In genomic region chr2:9166579-9167392, GRCh38 we compare ENCODE assay signal across 19 cellular contexts. TPM values are rescaled to one million over a fixed set of nuclear protein-coding genes. Genes with fewer than 3 reads are reported as not detected.
A peak's percentile ranks its signal among the peaks of the same experiment; 100 is the strongest.
DNase-seq lines count a peak whose midpoint lies in the region; ATAC-seq, FAIRE-seq and TF ChIP-seq lines count a peak whose summit lies in the region.
"Had no signal": no experiment of that assay in that cellular context is flagged by ENCODE, and none has a peak within 500 bp of the region (broad histone marks: within the 10 kb centered on the region; RNA-seq: fewer than 3 reads in every experiment).

No MANE protein-coding gene starts in this region.

- H3K4me3 Mint-ChIP-seq in nephron progenitor cell: peak overlapping the region; percentile 6
- H3K4me3 Mint-ChIP-seq: CD8-positive, alpha-beta memory T cell; naive thymus-derived CD8-positive, alpha-beta T cell; stimulated activated naive B cell treated with anti-CD40 and anti-IgM and Interleukin-4, amounts not matched to agents 10 μg/mL and 1 μg/mL and 100 μg/mL, for 72 hours had no signal

- TF ChIP-seq EP300 in gastroesophageal sphincter (IDR thresholded peaks at IDR 0.05): no peak

- peaks cover 22% of the 10 kb centered on the region for H3K4me1 ChIP-seq in BLaER1
- peaks cover 0 to 31% (median 6%) of the 10 kb centered on the region in 3 donors for H3K4me1 ChIP-seq in gastroesophageal sphincter
- H3K4me1 ChIP-seq in small intestine (ENCODE audit: control insufficient read depth in 2 of 2, insufficient read depth in 1 of 2, low read depth in 1 of 2, low read length in 1 of 2): no peaks in the 10 kb centered on the region
- H3K4me1 ChIP-seq: gastrocnemius medialis, HAP-1 had no signal

- no peak for FAIRE-seq in small intestine (lab: Jason Lieb, UNC)

- no peaks in the 10 kb centered on the region for H4K20me1 ChIP-seq in BLaER1

- no peak for TF ChIP-seq POLR2A in gastroesophageal sphincter (IDR thresholded peaks at IDR 0.05)

- peaks cover 43% of the 10 kb centered on the region for H3K4me1 Mint-ChIP-seq in nephron progenitor cell
- H3K4me1 Mint-ChIP-seq: CD8-positive, alpha-beta memory T cell had no signal

- peaks cover 5% of the 10 kb centered on the region for H3K27me3 Mint-ChIP-seq in nephron progenitor cell (ENCODE audit: low read depth, poor library complexity)

- H3K36me3 Mint-ChIP-seq in nephron progenitor cell (ENCODE audit: low read depth): no peaks in the 10 kb centered on the region
- H3K36me3 Mint-ChIP-seq: CD8-positive, alpha-beta memory T cell; naive thymus-derived CD8-positive, alpha-beta T cell; stimulated activated naive B cell treated with anti-CD40 and anti-IgM and Interleukin-4, amounts not matched to agents 10 μg/mL and 1 μg/mL and 100 μg/mL, for 72 hours had no signal

- WGBS in gastroesophageal sphincter (ENCODE audit: low coverage in 1 of 2), 2 donors: 40% methylated on average over 6 of the region's 11 CpGs; no CpG with 5 or more reads in 1 of the 2 donors
- 78 to 88% (median 84%) methylated on average over 11 of the region's 11 CpGs for WGBS in small intestine, 3 donors

- H3K9me3 Mint-ChIP-seq in nephron progenitor cell: no peaks in the 10 kb centered on the region
- H3K9me3 Mint-ChIP-seq: activated T-helper 2 cell treated with anti-CD3 and anti-CD28 coated beads, Interferon-gamma antibody, Interleukin-2, Interleukin-4, amounts not matched to agents 10 μg/mL and 5 μg/mL and 100 μg/mL, durations not matched to agents 14 hours and 24 hours and 36 hours; CD8-positive, alpha-beta memory T cell; naive thymus-derived CD8-positive, alpha-beta T cell; stimulated activated naive B cell treated with anti-CD40 and anti-IgM and Interleukin-4, amounts not matched to agents 10 μg/mL and 1 μg/mL and 100 μg/mL, for 72 hours had no signal

- H3K9ac ChIP-seq in BLaER1: no peak overlapping the region

- TF ChIP-seq CTCF in gastroesophageal sphincter (IDR thresholded peaks at IDR 0.05) (no peak), nephron progenitor cell (IDR thresholded peaks at IDR 0.05) (no peak)

- DNase-seq in MV-4-11 (lab: John Stamatoyannopoulos, UW): peak; percentile 36
- DNase-seq in nephron progenitor cell: no peak
- DNase-seq in GM19238 (ENCODE audit: insufficient read length, low spot score): no peak
- no peak for DNase-seq in inferior parietal cortex (ENCODE audit: extremely low spot score)
- no peak for DNase-seq in small intestine
- DNase-seq: CD8-positive, alpha-beta memory T cell; dermis blood vessel endothelial cell; gastrocnemius medialis; Kasumi-1; left colon; naive thymus-derived CD8-positive, alpha-beta T cell; NCI-H524 treated with DMSO at 0.1 percent for 48 hours; stimulated activated naive B cell treated with anti-CD40 and anti-IgM and Interleukin-4, amounts not matched to agents 10 μg/mL and 1 μg/mL and 100 μg/mL, for 72 hours; transverse colon had no signal

- H3K4me2 ChIP-seq in BLaER1: peak overlapping the region; percentile 11; the same call in 1 of the 2 replicates

- H3K27ac Mint-ChIP-seq in nephron progenitor cell: peak overlapping the region; percentile 83
- H3K27ac Mint-ChIP-seq: activated T-helper 2 cell treated with anti-CD3 and anti-CD28 coated beads, Interferon-gamma antibody, Interleukin-2, Interleukin-4, amounts not matched to agents 10 μg/mL and 5 μg/mL and 100 μg/mL, durations not matched to agents 14 hours and 24 hours and 36 hours; naive thymus-derived CD8-positive, alpha-beta T cell; stimulated activated naive B cell treated with anti-CD40 and anti-IgM and Interleukin-4, amounts not matched to agents 10 μg/mL and 1 μg/mL and 100 μg/mL, for 72 hours had no signal

- ATAC-seq in gastroesophageal sphincter (peak; percentile 31), HG03378 (IDR thresholded peaks at IDR 0.05; ENCODE audit: unreplicated experiment) (no peak)
- ATAC-seq: gastrocnemius medialis; left colon; naive thymus-derived CD8-positive, alpha-beta T cell; stimulated activated naive B cell treated with anti-CD40 and anti-IgM and Interleukin-4, amounts not matched to agents 10 μg/mL and 1 μg/mL and 100 μg/mL, for 72 hours had no signal

- H3K4me3 ChIP-seq in BLaER1: no peak overlapping the region
- H3K4me3 ChIP-seq in gastroesophageal sphincter: no peak overlapping the region
- no peak overlapping the region for H3K4me3 ChIP-seq in small intestine (ENCODE audit: low read depth in 1 of 2, low read length in 2 of 2)
- H3K4me3 ChIP-seq: gastrocnemius medialis, HAP-1, transverse colon had no signal

- H3K27me3 ChIP-seq in BLaER1: no peaks in the 10 kb centered on the region
- H3K27me3 ChIP-seq in gastroesophageal sphincter: no peaks in the 10 kb centered on the region
- H3K27me3 ChIP-seq in small intestine (ENCODE audit: control insufficient read depth in 2 of 2, insufficient read depth in 2 of 2, low read length in 2 of 2): no peaks in the 10 kb centered on the region
- H3K27me3 ChIP-seq: gastrocnemius medialis, transverse colon had no signal

- H3K9me3 ChIP-seq in BLaER1 (no peaks in the 10 kb centered on the region), gastroesophageal sphincter (no peaks in the 10 kb centered on the region), small intestine (ENCODE audit: control insufficient read depth, low read depth) (no peaks in the 10 kb centered on the region)
- H3K9me3 ChIP-seq: gastrocnemius medialis, HAP-1, transverse colon had no signal

- H3K27ac ChIP-seq in BLaER1: peak overlapping the region; percentile 48; the same call in 1 of the 2 replicates
- H3K27ac ChIP-seq in gastroesophageal sphincter: peak overlapping the region in 3 of 4 donors; percentile 16 to 63 (median 32)
- no peak overlapping the region for H3K27ac ChIP-seq in small intestine (ENCODE audit: low read depth in 1 of 2, low read length in 1 of 2)
- H3K27ac ChIP-seq: gastrocnemius medialis had no signal

- H3K36me3 ChIP-seq in BLaER1: no peaks in the 10 kb centered on the region
- H3K36me3 ChIP-seq in gastroesophageal sphincter: no peaks in the 10 kb centered on the region
- H3K36me3 ChIP-seq in small intestine (ENCODE audit: control insufficient read depth in 2 of 2, insufficient read depth in 2 of 2, low read length in 2 of 2): no peaks in the 10 kb centered on the region
- H3K36me3 ChIP-seq: gastrocnemius medialis, HAP-1, transverse colon had no signal

RNA-seq across cellular contexts. Expression of gene ASAP2, which starts 39.8 kb away (rescaled TPM):
- 10 to 100 TPM; 18.3 to 31.4 (median 26.2) TPM for total RNA-seq in gastroesophageal sphincter
- polyA plus RNA-seq in small intestine: 10 to 100 TPM; 10.8 to 21.9 (median 14.6) TPM
- total RNA-seq: naive thymus-derived CD8-positive, alpha-beta T cell had no signal
- polyA plus RNA-seq: CD8-positive, alpha-beta memory T cell; naive thymus-derived CD8-positive, alpha-beta T cell had no signal

Comparison
In these comparisons a context has a peak if more than half of its experiments do, and no peak if none do; other contexts are left out.
1. H3K27ac ChIP-seq: peak in BLaER1 (single experiment) and gastroesophageal sphincter (3 of 4); none in small intestine (0 of 2).